1 cellular context compared by ENCODE assay signal in the genomic region with DNA sequence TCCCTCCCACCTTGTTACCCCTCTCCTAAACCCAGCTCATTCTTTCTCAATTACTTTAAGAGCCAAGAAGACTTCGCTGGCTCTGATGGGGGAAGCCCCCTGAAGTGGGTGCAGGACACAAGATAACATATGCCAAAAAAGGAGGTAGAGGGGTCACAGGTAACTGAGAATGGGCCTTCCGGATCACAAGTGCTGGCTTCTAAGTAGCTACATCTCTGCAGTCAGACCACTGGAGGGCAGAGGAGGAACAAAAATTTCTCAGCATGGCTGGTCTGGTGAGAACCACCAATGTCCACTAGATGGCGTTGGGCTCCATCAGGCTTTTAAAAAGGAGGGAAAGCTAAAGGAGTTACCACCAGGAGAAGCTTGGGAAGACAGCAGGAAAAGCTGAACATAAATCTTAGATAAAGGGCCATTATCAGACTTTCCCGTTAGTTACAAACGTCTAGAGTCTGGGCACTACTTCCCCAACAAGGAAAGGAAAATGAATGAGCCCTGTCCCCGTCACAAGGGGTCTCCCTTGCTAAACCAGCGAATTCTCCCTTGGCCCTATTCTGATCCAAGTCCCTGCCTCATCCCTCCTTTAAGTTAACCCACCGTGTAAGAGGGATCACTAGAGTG.
TF ChIP-seq lines count a peak whose summit lies in the region.

No MANE protein-coding gene starts in this region.

TF ChIP-seq in GM12878, 131 proteins besides CTCF, POLR2A, EP300 and RAD21 (continues in another document):
- TF ChIP-seq CBX3 (IDR thresholded peaks at IDR 0.05; ENCODE audit: borderline replicate concordance, low read depth) (no peak), TCF7 (IDR thresholded peaks at IDR 0.05; ENCODE audit: borderline replicate concordance) (no peak), ZBED1 (IDR thresholded peaks at IDR 0.05; ENCODE audit: borderline replicate concordance) (no peak), HDAC2 (IDR thresholded peaks at IDR 0.05) (no peak), SP1 (IDR thresholded peaks at IDR 0.05; ENCODE audit: low read depth, low read length) (no peak), ASH2L (IDR thresholded peaks at IDR 0.05; ENCODE audit: borderline replicate concordance, low read depth) (no peak), FOS (IDR thresholded peaks at IDR 0.05; ENCODE audit: borderline replicate concordance, extremely low read depth, insufficient read length) (no peak), FOXK2 (IDR thresholded peaks at IDR 0.05) (no peak), GABPA (IDR thresholded peaks at IDR 0.05; ENCODE audit: low read depth) (no peak), MTA2 (IDR thresholded peaks at IDR 0.05; ENCODE audit: low read depth) (no peak), WRNIP1 (IDR thresholded peaks at IDR 0.05; ENCODE audit: borderline replicate concordance, low read depth, low read length) (no peak), POLR2AphosphoS5 (IDR thresholded peaks at IDR 0.05; ENCODE audit: low read length) (0 out of 2 replicates have a peak, but pooled peaks have one; percentile 25), FOXM1 (IDR thresholded peaks at IDR 0.05; ENCODE audit: low read depth, low read length) (peak; percentile 57; the same call in 1 of the 2 replicates), CHD2 (IDR thresholded peaks at IDR 0.05; ENCODE audit: borderline replicate concordance, low read depth, low read length) (no peak), ATF7 (IDR thresholded peaks at IDR 0.05; ENCODE audit: low read depth) (no peak), SREBF1 (IDR thresholded peaks at IDR 0.05; ENCODE audit: low read length) (no peak), SIN3A (IDR thresholded peaks at IDR 0.05; ENCODE audit: low read depth, low read length) (no peak), TARDBP (IDR thresholded peaks at IDR 0.05; ENCODE audit: borderline replicate concordance) (no peak), CBX5 (IDR thresholded peaks at IDR 0.05; ENCODE audit: low read depth) (no peak), CHD4 (IDR thresholded peaks at IDR 0.05) (no peak), EZH2 (IDR thresholded peaks at IDR 0.05; ENCODE audit: borderline replicate concordance, control insufficient read depth, low read depth, low read length) (no peak), IKZF2 (IDR thresholded peaks at IDR 0.05) (peak; percentile 64 to 77), HDGF (IDR thresholded peaks at IDR 0.05) (0 out of 2 replicates have a peak, but pooled peaks have one; percentile 61), ZNF217 (IDR thresholded peaks at IDR 0.05) (no peak)
- TF ChIP-seq, protein P1, sequence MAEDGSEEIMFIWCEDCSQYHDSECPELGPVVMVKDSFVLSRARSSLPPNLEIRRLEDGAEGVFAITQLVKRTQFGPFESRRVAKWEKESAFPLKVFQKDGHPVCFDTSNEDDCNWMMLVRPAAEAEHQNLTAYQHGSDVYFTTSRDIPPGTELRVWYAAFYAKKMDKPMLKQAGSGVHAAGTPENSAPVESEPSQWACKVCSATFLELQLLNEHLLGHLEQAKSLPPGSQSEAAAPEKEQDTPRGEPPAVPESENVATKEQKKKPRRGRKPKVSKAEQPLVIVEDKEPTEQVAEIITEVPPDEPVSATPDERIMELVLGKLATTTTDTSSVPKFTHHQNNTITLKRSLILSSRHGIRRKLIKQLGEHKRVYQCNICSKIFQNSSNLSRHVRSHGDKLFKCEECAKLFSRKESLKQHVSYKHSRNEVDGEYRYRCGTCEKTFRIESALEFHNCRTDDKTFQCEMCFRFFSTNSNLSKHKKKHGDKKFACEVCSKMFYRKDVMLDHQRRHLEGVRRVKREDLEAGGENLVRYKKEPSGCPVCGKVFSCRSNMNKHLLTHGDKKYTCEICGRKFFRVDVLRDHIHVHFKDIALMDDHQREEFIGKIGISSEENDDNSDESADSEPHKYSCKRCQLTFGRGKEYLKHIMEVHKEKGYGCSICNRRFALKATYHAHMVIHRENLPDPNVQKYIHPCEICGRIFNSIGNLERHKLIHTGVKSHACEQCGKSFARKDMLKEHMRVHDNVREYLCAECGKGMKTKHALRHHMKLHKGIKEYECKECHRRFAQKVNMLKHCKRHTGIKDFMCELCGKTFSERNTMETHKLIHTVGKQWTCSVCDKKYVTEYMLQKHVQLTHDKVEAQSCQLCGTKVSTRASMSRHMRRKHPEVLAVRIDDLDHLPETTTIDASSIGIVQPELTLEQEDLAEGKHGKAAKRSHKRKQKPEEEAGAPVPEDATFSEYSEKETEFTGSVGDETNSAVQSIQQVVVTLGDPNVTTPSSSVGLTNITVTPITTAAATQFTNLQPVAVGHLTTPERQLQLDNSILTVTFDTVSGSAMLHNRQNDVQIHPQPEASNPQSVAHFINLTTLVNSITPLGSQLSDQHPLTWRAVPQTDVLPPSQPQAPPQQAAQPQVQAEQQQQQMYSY (CRISPR knock-in tag; IDR thresholded peaks at IDR 0.05): no peak
- TF ChIP-seq, protein P2, sequence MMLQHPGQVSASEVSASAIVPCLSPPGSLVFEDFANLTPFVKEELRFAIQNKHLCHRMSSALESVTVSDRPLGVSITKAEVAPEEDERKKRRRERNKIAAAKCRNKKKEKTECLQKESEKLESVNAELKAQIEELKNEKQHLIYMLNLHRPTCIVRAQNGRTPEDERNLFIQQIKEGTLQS (IDR thresholded peaks at IDR 0.05; ENCODE audit: borderline replicate concordance, extremely low read depth, low read depth, low read length): no peak
- TF ChIP-seq, protein P3, sequence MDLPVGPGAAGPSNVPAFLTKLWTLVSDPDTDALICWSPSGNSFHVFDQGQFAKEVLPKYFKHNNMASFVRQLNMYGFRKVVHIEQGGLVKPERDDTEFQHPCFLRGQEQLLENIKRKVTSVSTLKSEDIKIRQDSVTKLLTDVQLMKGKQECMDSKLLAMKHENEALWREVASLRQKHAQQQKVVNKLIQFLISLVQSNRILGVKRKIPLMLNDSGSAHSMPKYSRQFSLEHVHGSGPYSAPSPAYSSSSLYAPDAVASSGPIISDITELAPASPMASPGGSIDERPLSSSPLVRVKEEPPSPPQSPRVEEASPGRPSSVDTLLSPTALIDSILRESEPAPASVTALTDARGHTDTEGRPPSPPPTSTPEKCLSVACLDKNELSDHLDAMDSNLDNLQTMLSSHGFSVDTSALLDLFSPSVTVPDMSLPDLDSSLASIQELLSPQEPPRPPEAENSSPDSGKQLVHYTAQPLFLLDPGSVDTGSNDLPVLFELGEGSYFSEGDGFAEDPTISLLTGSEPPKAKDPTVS (IDR thresholded peaks at IDR 0.05; ENCODE audit: low read depth, low read length): no peak
- TF ChIP-seq, protein P4, sequence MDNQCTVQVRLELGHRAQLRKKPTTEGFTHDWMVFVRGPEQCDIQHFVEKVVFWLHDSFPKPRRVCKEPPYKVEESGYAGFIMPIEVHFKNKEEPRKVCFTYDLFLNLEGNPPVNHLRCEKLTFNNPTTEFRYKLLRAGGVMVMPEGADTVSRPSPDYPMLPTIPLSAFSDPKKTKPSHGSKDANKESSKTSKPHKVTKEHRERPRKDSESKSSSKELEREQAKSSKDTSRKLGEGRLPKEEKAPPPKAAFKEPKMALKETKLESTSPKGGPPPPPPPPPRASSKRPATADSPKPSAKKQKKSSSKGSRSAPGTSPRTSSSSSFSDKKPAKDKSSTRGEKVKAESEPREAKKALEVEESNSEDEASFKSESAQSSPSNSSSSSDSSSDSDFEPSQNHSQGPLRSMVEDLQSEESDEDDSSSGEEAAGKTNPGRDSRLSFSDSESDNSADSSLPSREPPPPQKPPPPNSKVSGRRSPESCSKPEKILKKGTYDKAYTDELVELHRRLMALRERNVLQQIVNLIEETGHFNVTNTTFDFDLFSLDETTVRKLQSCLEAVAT (IDR thresholded peaks at IDR 0.05): no peak
- TF ChIP-seq, protein P5, sequence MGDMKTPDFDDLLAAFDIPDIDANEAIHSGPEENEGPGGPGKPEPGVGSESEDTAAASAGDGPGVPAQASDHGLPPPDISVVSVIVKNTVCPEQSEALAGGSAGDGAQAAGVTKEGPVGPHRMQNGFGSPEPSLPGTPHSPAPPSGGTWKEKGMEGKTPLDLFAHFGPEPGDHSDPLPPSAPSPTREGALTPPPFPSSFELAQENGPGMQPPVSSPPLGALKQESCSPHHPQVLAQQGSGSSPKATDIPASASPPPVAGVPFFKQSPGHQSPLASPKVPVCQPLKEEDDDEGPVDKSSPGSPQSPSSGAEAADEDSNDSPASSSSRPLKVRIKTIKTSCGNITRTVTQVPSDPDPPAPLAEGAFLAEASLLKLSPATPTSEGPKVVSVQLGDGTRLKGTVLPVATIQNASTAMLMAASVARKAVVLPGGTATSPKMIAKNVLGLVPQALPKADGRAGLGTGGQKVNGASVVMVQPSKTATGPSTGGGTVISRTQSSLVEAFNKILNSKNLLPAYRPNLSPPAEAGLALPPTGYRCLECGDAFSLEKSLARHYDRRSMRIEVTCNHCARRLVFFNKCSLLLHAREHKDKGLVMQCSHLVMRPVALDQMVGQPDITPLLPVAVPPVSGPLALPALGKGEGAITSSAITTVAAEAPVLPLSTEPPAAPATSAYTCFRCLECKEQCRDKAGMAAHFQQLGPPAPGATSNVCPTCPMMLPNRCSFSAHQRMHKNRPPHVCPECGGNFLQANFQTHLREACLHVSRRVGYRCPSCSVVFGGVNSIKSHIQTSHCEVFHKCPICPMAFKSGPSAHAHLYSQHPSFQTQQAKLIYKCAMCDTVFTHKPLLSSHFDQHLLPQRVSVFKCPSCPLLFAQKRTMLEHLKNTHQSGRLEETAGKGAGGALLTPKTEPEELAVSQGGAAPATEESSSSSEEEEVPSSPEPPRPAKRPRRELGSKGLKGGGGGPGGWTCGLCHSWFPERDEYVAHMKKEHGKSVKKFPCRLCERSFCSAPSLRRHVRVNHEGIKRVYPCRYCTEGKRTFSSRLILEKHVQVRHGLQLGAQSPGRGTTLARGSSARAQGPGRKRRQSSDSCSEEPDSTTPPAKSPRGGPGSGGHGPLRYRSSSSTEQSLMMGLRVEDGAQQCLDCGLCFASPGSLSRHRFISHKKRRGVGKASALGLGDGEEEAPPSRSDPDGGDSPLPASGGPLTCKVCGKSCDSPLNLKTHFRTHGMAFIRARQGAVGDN (IDR thresholded peaks at IDR 0.05): no peak
- TF ChIP-seq, protein P6, sequence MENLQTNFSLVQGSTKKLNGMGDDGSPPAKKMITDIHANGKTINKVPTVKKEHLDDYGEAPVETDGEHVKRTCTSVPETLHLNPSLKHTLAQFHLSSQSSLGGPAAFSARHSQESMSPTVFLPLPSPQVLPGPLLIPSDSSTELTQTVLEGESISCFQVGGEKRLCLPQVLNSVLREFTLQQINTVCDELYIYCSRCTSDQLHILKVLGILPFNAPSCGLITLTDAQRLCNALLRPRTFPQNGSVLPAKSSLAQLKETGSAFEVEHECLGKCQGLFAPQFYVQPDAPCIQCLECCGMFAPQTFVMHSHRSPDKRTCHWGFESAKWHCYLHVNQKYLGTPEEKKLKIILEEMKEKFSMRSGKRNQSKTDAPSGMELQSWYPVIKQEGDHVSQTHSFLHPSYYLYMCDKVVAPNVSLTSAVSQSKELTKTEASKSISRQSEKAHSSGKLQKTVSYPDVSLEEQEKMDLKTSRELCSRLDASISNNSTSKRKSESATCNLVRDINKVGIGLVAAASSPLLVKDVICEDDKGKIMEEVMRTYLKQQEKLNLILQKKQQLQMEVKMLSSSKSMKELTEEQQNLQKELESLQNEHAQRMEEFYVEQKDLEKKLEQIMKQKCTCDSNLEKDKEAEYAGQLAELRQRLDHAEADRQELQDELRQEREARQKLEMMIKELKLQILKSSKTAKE (IDR thresholded peaks at IDR 0.05; ENCODE audit: low read depth, poor library complexity, severe bottlenecking): peak; percentile 35
- TF ChIP-seq, protein P7, sequence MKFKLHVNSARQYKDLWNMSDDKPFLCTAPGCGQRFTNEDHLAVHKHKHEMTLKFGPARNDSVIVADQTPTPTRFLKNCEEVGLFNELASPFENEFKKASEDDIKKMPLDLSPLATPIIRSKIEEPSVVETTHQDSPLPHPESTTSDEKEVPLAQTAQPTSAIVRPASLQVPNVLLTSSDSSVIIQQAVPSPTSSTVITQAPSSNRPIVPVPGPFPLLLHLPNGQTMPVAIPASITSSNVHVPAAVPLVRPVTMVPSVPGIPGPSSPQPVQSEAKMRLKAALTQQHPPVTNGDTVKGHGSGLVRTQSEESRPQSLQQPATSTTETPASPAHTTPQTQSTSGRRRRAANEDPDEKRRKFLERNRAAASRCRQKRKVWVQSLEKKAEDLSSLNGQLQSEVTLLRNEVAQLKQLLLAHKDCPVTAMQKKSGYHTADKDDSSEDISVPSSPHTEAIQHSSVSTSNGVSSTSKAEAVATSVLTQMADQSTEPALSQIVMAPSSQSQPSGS (IDR thresholded peaks at IDR 0.05; ENCODE audit: low read length): no peak
- TF ChIP-seq, protein P8, sequence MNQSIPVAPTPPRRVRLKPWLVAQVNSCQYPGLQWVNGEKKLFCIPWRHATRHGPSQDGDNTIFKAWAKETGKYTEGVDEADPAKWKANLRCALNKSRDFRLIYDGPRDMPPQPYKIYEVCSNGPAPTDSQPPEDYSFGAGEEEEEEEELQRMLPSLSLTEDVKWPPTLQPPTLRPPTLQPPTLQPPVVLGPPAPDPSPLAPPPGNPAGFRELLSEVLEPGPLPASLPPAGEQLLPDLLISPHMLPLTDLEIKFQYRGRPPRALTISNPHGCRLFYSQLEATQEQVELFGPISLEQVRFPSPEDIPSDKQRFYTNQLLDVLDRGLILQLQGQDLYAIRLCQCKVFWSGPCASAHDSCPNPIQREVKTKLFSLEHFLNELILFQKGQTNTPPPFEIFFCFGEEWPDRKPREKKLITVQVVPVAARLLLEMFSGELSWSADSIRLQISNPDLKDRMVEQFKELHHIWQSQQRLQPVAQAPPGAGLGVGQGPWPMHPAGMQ (IDR thresholded peaks at IDR 0.05; ENCODE audit: borderline replicate concordance): no peak
- TF ChIP-seq, protein P9, sequence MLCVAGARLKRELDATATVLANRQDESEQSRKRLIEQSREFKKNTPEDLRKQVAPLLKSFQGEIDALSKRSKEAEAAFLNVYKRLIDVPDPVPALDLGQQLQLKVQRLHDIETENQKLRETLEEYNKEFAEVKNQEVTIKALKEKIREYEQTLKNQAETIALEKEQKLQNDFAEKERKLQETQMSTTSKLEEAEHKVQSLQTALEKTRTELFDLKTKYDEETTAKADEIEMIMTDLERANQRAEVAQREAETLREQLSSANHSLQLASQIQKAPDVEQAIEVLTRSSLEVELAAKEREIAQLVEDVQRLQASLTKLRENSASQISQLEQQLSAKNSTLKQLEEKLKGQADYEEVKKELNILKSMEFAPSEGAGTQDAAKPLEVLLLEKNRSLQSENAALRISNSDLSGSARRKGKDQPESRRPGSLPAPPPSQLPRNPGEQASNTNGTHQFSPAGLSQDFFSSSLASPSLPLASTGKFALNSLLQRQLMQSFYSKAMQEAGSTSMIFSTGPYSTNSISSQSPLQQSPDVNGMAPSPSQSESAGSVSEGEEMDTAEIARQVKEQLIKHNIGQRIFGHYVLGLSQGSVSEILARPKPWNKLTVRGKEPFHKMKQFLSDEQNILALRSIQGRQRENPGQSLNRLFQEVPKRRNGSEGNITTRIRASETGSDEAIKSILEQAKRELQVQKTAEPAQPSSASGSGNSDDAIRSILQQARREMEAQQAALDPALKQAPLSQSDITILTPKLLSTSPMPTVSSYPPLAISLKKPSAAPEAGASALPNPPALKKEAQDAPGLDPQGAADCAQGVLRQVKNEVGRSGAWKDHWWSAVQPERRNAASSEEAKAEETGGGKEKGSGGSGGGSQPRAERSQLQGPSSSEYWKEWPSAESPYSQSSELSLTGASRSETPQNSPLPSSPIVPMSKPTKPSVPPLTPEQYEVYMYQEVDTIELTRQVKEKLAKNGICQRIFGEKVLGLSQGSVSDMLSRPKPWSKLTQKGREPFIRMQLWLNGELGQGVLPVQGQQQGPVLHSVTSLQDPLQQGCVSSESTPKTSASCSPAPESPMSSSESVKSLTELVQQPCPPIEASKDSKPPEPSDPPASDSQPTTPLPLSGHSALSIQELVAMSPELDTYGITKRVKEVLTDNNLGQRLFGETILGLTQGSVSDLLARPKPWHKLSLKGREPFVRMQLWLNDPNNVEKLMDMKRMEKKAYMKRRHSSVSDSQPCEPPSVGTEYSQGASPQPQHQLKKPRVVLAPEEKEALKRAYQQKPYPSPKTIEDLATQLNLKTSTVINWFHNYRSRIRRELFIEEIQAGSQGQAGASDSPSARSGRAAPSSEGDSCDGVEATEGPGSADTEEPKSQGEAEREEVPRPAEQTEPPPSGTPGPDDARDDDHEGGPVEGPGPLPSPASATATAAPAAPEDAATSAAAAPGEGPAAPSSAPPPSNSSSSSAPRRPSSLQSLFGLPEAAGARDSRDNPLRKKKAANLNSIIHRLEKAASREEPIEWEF (IDR thresholded peaks at IDR 0.05; ENCODE audit: insufficient replicate concordance, low read depth, low read length): no peak
